In the genomic region with DNA sequence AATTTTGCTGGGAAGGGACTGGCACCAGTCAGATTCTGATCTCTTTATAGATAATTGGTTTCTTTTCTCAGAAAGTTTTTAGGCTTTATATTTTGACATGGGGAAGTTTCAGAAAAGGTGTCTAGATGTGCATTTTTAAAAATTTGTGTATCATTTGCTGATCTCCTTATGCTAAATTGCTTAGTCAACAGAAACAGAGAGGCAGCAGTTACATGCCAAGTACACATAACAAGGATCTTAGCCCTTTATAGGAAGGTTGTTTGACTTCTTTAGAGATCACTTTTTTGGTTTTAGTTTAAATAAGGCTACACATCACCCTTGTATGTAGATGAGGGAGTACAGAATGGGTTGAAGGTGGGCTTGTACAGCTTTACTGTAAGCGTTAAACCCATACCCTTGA, we compare ENCODE assay signal across 19 cellular contexts. TPM values are rescaled to one million over a fixed set of nuclear protein-coding genes. Genes with fewer than 3 reads are reported as not detected.
DNase-seq lines count a peak whose midpoint lies in the region; ATAC-seq, FAIRE-seq and TF ChIP-seq lines count a peak whose summit lies in the region.
"Had no signal": no experiment of that assay in that cellular context is flagged by ENCODE, and none has a peak within 500 bp of the region (broad histone marks: within the 10 kb centered on the region; RNA-seq: fewer than 3 reads in every experiment).

No MANE protein-coding gene starts in this region.

- H3K27ac Mint-ChIP-seq in CD4-positive, CD25-positive, alpha-beta regulatory T cell = peak overlapping the region in 2 of 3 donors; percentile 73 to 88
- no peak overlapping the region for H3K27ac Mint-ChIP-seq in astrocyte (ENCODE audit: unreplicated experiment)
- H3K27ac Mint-ChIP-seq: H9 had no signal

- no peak overlapping the region for H3K27ac ChIP-seq in A549
- no peak overlapping the region for H3K27ac ChIP-seq in CD4-positive, CD25-positive, alpha-beta regulatory T cell (ENCODE audit: insufficient read depth, low read length, poor library complexity, severe bottlenecking)
- H3K27ac ChIP-seq in astrocyte (ENCODE audit: low read depth, low read length) = no peak overlapping the region
- H3K27ac ChIP-seq in keratinocyte (ENCODE audit: control insufficient read depth, insufficient read depth, low read length) = no peak overlapping the region
- H3K27ac ChIP-seq in Peyer's patch = no peak overlapping the region
- no peak overlapping the region for H3K27ac ChIP-seq in small intestine (ENCODE audit: low read depth in 1 of 2, low read length in 1 of 2)
- H3K27ac ChIP-seq: C4-2B had no signal

- H3K9me3 Mint-ChIP-seq in CD4-positive, CD25-positive, alpha-beta regulatory T cell = peaks cover 0 to 8% (median 2%) of the 10 kb centered on the region in 7 donors
- H3K9me3 Mint-ChIP-seq in astrocyte (ENCODE audit: unreplicated experiment) = no peaks in the 10 kb centered on the region
- H3K9me3 Mint-ChIP-seq: H9 had no signal

- H3K4me2 ChIP-seq in A549 (no peak overlapping the region), astrocyte (ENCODE audit: low read length) (no peak overlapping the region), keratinocyte (ENCODE audit: control insufficient read depth, extremely low read depth, insufficient read depth, low read depth, low read length) (no peak overlapping the region)

- no peaks in the 10 kb centered on the region for H3K27me3 Mint-ChIP-seq in CD4-positive, CD25-positive, alpha-beta regulatory T cell
- no peaks in the 10 kb centered on the region for H3K27me3 Mint-ChIP-seq in astrocyte (ENCODE audit: low read depth, unreplicated experiment)
- H3K27me3 Mint-ChIP-seq: CD4-positive, alpha-beta memory T cell had no signal

- TF ChIP-seq CTCF in A549 (IDR thresholded peaks at IDR 0.05) (no peak), astrocyte (IDR thresholded peaks at IDR 0.05; ENCODE audit: insufficient read depth, low read depth, low read length) (no peak), keratinocyte (optimal IDR thresholded peaks at IDR 0.05 in 1 of 3, IDR thresholded peaks at IDR 0.05 in 1 of 3, conservative IDR thresholded peaks at IDR 0.05 in 1 of 3; ENCODE audit: extremely low read depth in 1 of 3, insufficient read depth in 2 of 3, low read length in 3 of 3) (no peak), Peyer's patch (IDR thresholded peaks at IDR 0.05) (no peak)

- H3K4me1 ChIP-seq in A549 (no peaks in the 10 kb centered on the region), astrocyte (ENCODE audit: insufficient read depth, low read length) (peaks cover under 1% of the 10 kb centered on the region), keratinocyte (ENCODE audit: control insufficient read depth, extremely low read depth, insufficient read depth, low read length) (peaks cover 2% of the 10 kb centered on the region), Peyer's patch (no peaks in the 10 kb centered on the region), small intestine (ENCODE audit: control insufficient read depth in 2 of 2, insufficient read depth in 1 of 2, low read depth in 1 of 2, low read length in 1 of 2) (no peaks in the 10 kb centered on the region)
- H3K4me1 ChIP-seq in CD4-positive, CD25-positive, alpha-beta regulatory T cell (ENCODE audit: control insufficient read depth, insufficient read depth, low read length, poor library complexity, severe bottlenecking) = peaks cover 20% of the 10 kb centered on the region

- 97% methylated on average over 1 of the region's 1 CpG for WGBS in A549 (ENCODE audit: missing lambda C conversion rate)
- 72 to 91% (median 85%) methylated on average over 1 of the region's 1 CpG for WGBS in small intestine, 3 donors

- H2AFZ ChIP-seq in astrocyte (ENCODE audit: low read depth, low read length) = no peak overlapping the region
- peak overlapping the region; percentile 11 for H2AFZ ChIP-seq in keratinocyte (ENCODE audit: control insufficient read depth, low read length)

- H3K4me1 Mint-ChIP-seq in CD4-positive, CD25-positive, alpha-beta regulatory T cell = peaks cover 36 to 71% (median 45%) of the 10 kb centered on the region in 4 donors
- peaks cover 8% of the 10 kb centered on the region for H3K4me1 Mint-ChIP-seq in astrocyte (ENCODE audit: low read depth, unreplicated experiment)

- H3K79me2 ChIP-seq in astrocyte (ENCODE audit: insufficient read depth, low read length) = no peaks in the 10 kb centered on the region
- H3K79me2 ChIP-seq in keratinocyte (ENCODE audit: control insufficient read depth, insufficient read depth, low read length) = no peaks in the 10 kb centered on the region

- TF ChIP-seq RAD21 in A549 (conservative IDR thresholded peaks at IDR 0.05 in 1 of 2, IDR thresholded peaks at IDR 0.05 in 1 of 2) = no peak

- ATAC-seq in A549 = no peak
- ATAC-seq in CD4-positive, CD25-positive, alpha-beta regulatory T cell (ENCODE audit: low read depth in 2 of 2) = no peak
- ATAC-seq in left ventricle myocardium superior = no peak
- ATAC-seq: GM12878 had no signal

- H3K4me3 ChIP-seq in A549 = no peak overlapping the region
- H3K4me3 ChIP-seq in CD4-positive, CD25-positive, alpha-beta regulatory T cell (ENCODE audit: low read depth, low read length) = no peak overlapping the region
- no peak overlapping the region for H3K4me3 ChIP-seq in astrocyte (ENCODE audit: insufficient read depth, low read depth, low read length)
- no peak overlapping the region for H3K4me3 ChIP-seq in keratinocyte (ENCODE audit: control insufficient read depth in 2 of 3, extremely low read depth in 1 of 3, insufficient read depth in 2 of 3, low read depth in 1 of 3, low read length in 3 of 3)
- no peak overlapping the region for H3K4me3 ChIP-seq in Peyer's patch
- H3K4me3 ChIP-seq in small intestine (ENCODE audit: low read depth in 1 of 2, low read length in 2 of 2) = no peak overlapping the region
- H3K4me3 ChIP-seq: GM12878 had no signal

- no peaks in the 10 kb centered on the region for H4K20me1 ChIP-seq in astrocyte (ENCODE audit: insufficient read depth, low read length)
- no peaks in the 10 kb centered on the region for H4K20me1 ChIP-seq in keratinocyte (ENCODE audit: control insufficient read depth, extremely low read depth, insufficient read depth, low read length)

- intact Hi-C loops in left ventricle myocardium superior (cut with micrococcal nuclease) = no loop called here

- no peaks in the 10 kb centered on the region for H3K27me3 ChIP-seq in CD4-positive, CD25-positive, alpha-beta regulatory T cell (ENCODE audit: control insufficient read depth, insufficient read depth, low read length)
- H3K27me3 ChIP-seq in astrocyte (ENCODE audit: insufficient read depth, low read length) = no peaks in the 10 kb centered on the region
- no peaks in the 10 kb centered on the region for H3K27me3 ChIP-seq in keratinocyte (ENCODE audit: control insufficient read depth, extremely low read depth, insufficient read depth, low read length)
- no peaks in the 10 kb centered on the region for H3K27me3 ChIP-seq in Peyer's patch
- no peaks in the 10 kb centered on the region for H3K27me3 ChIP-seq in small intestine (ENCODE audit: control insufficient read depth in 2 of 2, insufficient read depth in 2 of 2, low read length in 2 of 2)

- H3K9me1 ChIP-seq in keratinocyte (ENCODE audit: control insufficient read depth, extremely low read depth, insufficient read depth, low read length) = no peaks in the 10 kb centered on the region

- TF ChIP-seq POLR2A in A549 (IDR thresholded peaks at IDR 0.05; ENCODE audit: low read length) = no peak
- no peak for TF ChIP-seq POLR2A in Peyer's patch (IDR thresholded peaks at IDR 0.05)

- H3K36me3 Mint-ChIP-seq in CD4-positive, CD25-positive, alpha-beta regulatory T cell = peaks cover 7% of the 10 kb centered on the region
- H3K36me3 Mint-ChIP-seq in astrocyte (ENCODE audit: low read depth, unreplicated experiment) = no peaks in the 10 kb centered on the region

- POLR2A ChIA-PET in A549 (lab: Yijun Ruan, JAX) = no interaction called here

- FAIRE-seq in A549 (lab: Jason Lieb, UNC) (peak; percentile 13), astrocyte (lab: Jason Lieb, UNC) (peak; percentile 34), keratinocyte (lab: Jason Lieb, UNC) (no peak), small intestine (lab: Jason Lieb, UNC) (no peak)
- FAIRE-seq: A204.1, GM12878 had no signal

- DNase-seq in A549 (ENCODE audit: low read depth in 1 of 2, low spot score in 1 of 2) (no peak), astrocyte (ENCODE audit: low read depth) (no peak), keratinocyte (ENCODE audit: low read depth, low spot score) (no peak), Peyer's patch (no peak), left ventricle myocardium superior (no peak), small intestine (no peak), NCI-H82 treated with DMSO at 0.1 percent for 48 hours (lab: John Stamatoyannopoulos, UW; ENCODE audit: unreplicated experiment) (no peak)
- DNase-seq in CD4-positive, CD25-positive, alpha-beta regulatory T cell = no peak
- DNase-seq: AML-193; Calu3; CD4-positive, alpha-beta memory T cell; DMS 273 treated with DMSO at 0.1 percent for 48 hours; DMS53; DND-41; EL; H9 had no signal

- no peak overlapping the region for H3K9ac ChIP-seq in astrocyte (ENCODE audit: low read length)
- H3K9ac ChIP-seq in keratinocyte (ENCODE audit: control insufficient read depth, extremely low read depth, insufficient read depth, low read length) = no peak overlapping the region

- H3K36me3 ChIP-seq in CD4-positive, CD25-positive, alpha-beta regulatory T cell (ENCODE audit: control insufficient read depth, insufficient read depth, low read length) = no peaks in the 10 kb centered on the region
- H3K36me3 ChIP-seq in astrocyte (ENCODE audit: insufficient read depth, low read length) (no peaks in the 10 kb centered on the region), keratinocyte (ENCODE audit: control insufficient read depth in 2 of 2, extremely low read depth in 1 of 2, insufficient read depth in 2 of 2, low read length in 2 of 2) (no peaks in the 10 kb centered on the region), Peyer's patch (no peaks in the 10 kb centered on the region), small intestine (ENCODE audit: control insufficient read depth in 2 of 2, insufficient read depth in 2 of 2, low read length in 2 of 2) (no peaks in the 10 kb centered on the region)

- TF ChIP-seq EP300 in A549 (IDR thresholded peaks at IDR 0.05) = no peak

- no peak overlapping the region for H3K4me3 Mint-ChIP-seq in CD4-positive, CD25-positive, alpha-beta regulatory T cell
- no peak overlapping the region for H3K4me3 Mint-ChIP-seq in astrocyte (ENCODE audit: unreplicated experiment)
- H3K4me3 Mint-ChIP-seq: H9 had no signal

- no peaks in the 10 kb centered on the region for H3K9me3 ChIP-seq in A549
- no peaks in the 10 kb centered on the region for H3K9me3 ChIP-seq in CD4-positive, CD25-positive, alpha-beta regulatory T cell (ENCODE audit: control insufficient read depth in 2 of 2, low read length in 2 of 2)
- no peaks in the 10 kb centered on the region for H3K9me3 ChIP-seq in astrocyte (ENCODE audit: insufficient read depth, low read depth, low read length)
- no peaks in the 10 kb centered on the region for H3K9me3 ChIP-seq in keratinocyte (ENCODE audit: control insufficient read depth, low read depth, low read length)
- no peaks in the 10 kb centered on the region for H3K9me3 ChIP-seq in Peyer's patch
- H3K9me3 ChIP-seq in small intestine (ENCODE audit: control insufficient read depth, low read depth) = no peaks in the 10 kb centered on the region

- CTCF ChIA-PET in A549 (lab: Yijun Ruan, JAX) = no interaction called here

- dilution Hi-C loops in keratinocyte (cut with MboI; ENCODE audit: extremely low pct_ligation_motif_present, low sequenced_read_pairs) = no loop called here

RNA-seq across cellular contexts. Expression of a gene that starts 53.5 kb away (rescaled TPM):
- polyA plus RNA-seq in A549 (2011; rRNA removed) (5.7 and 6.7 TPM in 2 replicates), A549 (2017; fragmentation: RNase III; extraction: RNeasy Plus Mini Kit Qiagen cat#74134 plus additional on column Dnase treatment) (5.4 to 5.9 TPM (median 5.6 TPM) in 3 replicates), keratinocyte (17.0 to 20.1 TPM (median 19.7 TPM) in 3 replicates), small intestine (1 to 10 TPM; 2.0 to 3.3 (median 2.2) TPM)
- 4.6 TPM in 2 replicates for polyA plus RNA-seq in A549 (2012; cell fraction: cytosol; rRNA removed)
- 2.7 and 3.1 TPM in 2 replicates for polyA plus RNA-seq in A549 (2012; cell fraction: nucleus; rRNA removed)
- 8.8 and 11.2 TPM in 2 replicates for polyA minus RNA-seq in A549 (2011; rRNA and poly(A)+ RNA removed)
- 19.9 TPM for total RNA-seq in CD4-positive, CD25-positive, alpha-beta regulatory T cell
- 10 to 100 TPM; 17.3 to 19.5 (median 18.2) TPM for polyA plus RNA-seq in CD4-positive, CD25-positive, alpha-beta regulatory T cell
- total RNA-seq in astrocyte (42.2 and 45.4 TPM in 2 replicates), Peyer's patch (10 to 100 TPM in 2 of 4 donors, 1 to 10 TPM in 2; 5.0 to 12.7 (median 10.1) TPM), left ventricle myocardium superior (3.3 TPM)
- polyA plus RNA-seq in keratinocyte (2011; ENCODE audit: low read depth) = 11.3 TPM
- 15.2 and 16.7 TPM in 2 replicates for polyA plus RNA-seq in keratinocyte (2011; cell fraction: cytosol; rRNA removed)
- 28.1 and 28.9 TPM in 2 replicates for polyA plus RNA-seq in keratinocyte (2011; cell fraction: nucleus; rRNA removed)
- polyA plus RNA-seq in keratinocyte (2012; ENCODE audit: low replicate concordance) = 22.5 and 24.8 TPM in 2 replicates
- polyA minus RNA-seq in keratinocyte = 20.7 to 42.1 TPM (median 37.9 TPM) in 3 replicates
- polyA minus RNA-seq in keratinocyte (2011; cell fraction: cytosol; rRNA and poly(A)+ RNA removed) = 94.8 TPM
- 52.3 and 72.3 TPM in 2 replicates for polyA minus RNA-seq in keratinocyte (2011; cell fraction: nucleus; rRNA and poly(A)+ RNA removed)
